ENCODE assay signal across 9 cellular contexts in the genomic region with DNA sequence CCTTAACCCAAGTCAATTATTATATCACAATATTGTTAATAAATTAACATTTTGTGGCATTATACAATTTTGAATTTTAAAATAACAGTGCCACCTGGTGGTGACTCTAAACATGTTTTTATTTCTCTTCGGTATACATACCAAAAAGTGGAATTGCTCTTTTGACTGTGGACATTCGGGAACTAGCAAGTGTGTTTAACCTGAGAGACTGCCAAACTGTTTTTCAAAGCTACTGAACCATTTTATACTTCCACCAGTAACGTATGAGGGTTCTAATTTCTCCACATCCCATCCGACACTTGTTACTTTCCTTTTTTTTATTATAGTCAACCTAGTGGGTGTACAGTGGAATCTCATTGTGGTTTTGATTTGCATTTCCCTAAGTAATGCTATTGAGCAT. TPM values are rescaled to one million over a fixed set of nuclear protein-coding genes. Genes with fewer than 3 reads are reported as not detected.
DNase-seq lines count a peak whose midpoint lies in the region; ATAC-seq and TF ChIP-seq lines count a peak whose summit lies in the region.
"Had no signal": no experiment of that assay in that cellular context is flagged by ENCODE, and none has a peak within 500 bp of the region (broad histone marks: within the 10 kb centered on the region; RNA-seq: fewer than 3 reads in every experiment).

No MANE protein-coding gene starts in this region.

- intact Hi-C loops in left ventricle myocardium superior (cut with micrococcal nuclease), result loop anchor here (5.0 kb wide), 1 partner anchor 269 kb away; no protein-coding TSS in a partner anchor

- H3K27me3 ChIP-seq in suprapubic skin, result no peaks in the 10 kb centered on the region

- DNase-seq in DMS 273 (lab: John Stamatoyannopoulos, UW; ENCODE audit: unreplicated experiment) (peak; percentile 67), DMS 273 treated with DMSO at 0.1 percent for 48 hours (lab: John Stamatoyannopoulos, UW) (no peak), MV-4-11 (lab: John Stamatoyannopoulos, UW) (peak; percentile 57), left ventricle myocardium superior (no peak), suprapubic skin (ENCODE audit: low spot score in 2 of 2) (no peak)

- ATAC-seq in left ventricle myocardium superior, result peak; percentile 38
- ATAC-seq in GM21390 (IDR thresholded peaks at IDR 0.05; ENCODE audit: unreplicated experiment), result no peak
- no peak for ATAC-seq in HG03457 (IDR thresholded peaks at IDR 0.05; ENCODE audit: unreplicated experiment)
- ATAC-seq: naive thymus-derived CD8-positive, alpha-beta T cell had no signal

- TF ChIP-seq EP300 in suprapubic skin (IDR thresholded peaks at IDR 0.05), result no peak

- H3K4me1 ChIP-seq in suprapubic skin, result peaks cover 3% of the 10 kb centered on the region

- H3K36me3 ChIP-seq in suprapubic skin, result no peaks in the 10 kb centered on the region

- WGBS in suprapubic skin, result 15% methylated on average over 4 of the region's 4 CpGs

- no peaks in the 10 kb centered on the region for H3K9me3 ChIP-seq in suprapubic skin

- no peak overlapping the region for H3K4me3 ChIP-seq in suprapubic skin

- TF ChIP-seq POLR2A in suprapubic skin (IDR thresholded peaks at IDR 0.05), result no peak

- peak; percentile 72 for TF ChIP-seq CTCF in VCaP (conservative IDR thresholded peaks at IDR 0.05)
- TF ChIP-seq CTCF in suprapubic skin (IDR thresholded peaks at IDR 0.05), result peak; percentile 17 to 45

- no peak overlapping the region for H3K27ac ChIP-seq in VCaP
- no peak overlapping the region for H3K27ac ChIP-seq in suprapubic skin

RNA-seq across cellular contexts. Expression of a gene that starts 18.3 kb away (rescaled TPM):
- 284 TPM for total RNA-seq in left ventricle myocardium superior
- 10 to 100 TPM; 32.5 to 46.1 (median 33.2) TPM for total RNA-seq in suprapubic skin

RNA-seq across cellular contexts. Expression of a gene that starts 28.2 kb away (rescaled TPM):
- total RNA-seq in left ventricle myocardium superior (19.4 TPM), suprapubic skin (100 to 1,000 TPM in 3 of 4 donors, 10 to 100 TPM in 1; 90.4 to 333 (median 168) TPM)

Comparison
In these comparisons a context has a peak if more than half of its experiments do, and no peak if none do; other contexts are left out.
1. DNase-seq: peak in DMS 273 (single experiment) and MV-4-11 (single experiment); none in DMS 273 treated with DMSO at 0.1 percent for 48 hours (single experiment), left ventricle myocardium superior (single experiment) and suprapubic skin (0 of 2).